Comparison of ENCODE assay signal across 28 cellular contexts in genomic region chr6:131717815-131718214, GRCh38. TPM values are rescaled to one million over a fixed set of nuclear protein-coding genes. Genes with fewer than 3 reads are reported as not detected.
"Had no signal": no experiment of that assay in that cellular context is flagged by ENCODE, and none has a peak within 500 bp of the region (broad histone marks: within the 10 kb centered on the region; RNA-seq: fewer than 3 reads in every experiment).

No MANE protein-coding gene starts in this region.

- DNase-seq: effector memory CD8-positive, alpha-beta T cell; esophagus squamous epithelium; foreskin melanocyte; heart left ventricle; hippocampal formation; kidney glomerular epithelial cell; mucosa of descending colon; naive thymus-derived CD8-positive, alpha-beta T cell; psoas muscle; sigmoid colon; stimulated activated CD4-positive, alpha-beta T cell treated with anti-CD3 and anti-CD28 coated beads, Interleukin-2, amount 100 ng/mL, for 24 hours; stimulated activated CD4-positive, alpha-beta T cell treated with anti-CD3 and anti-CD28 coated beads, Interleukin-4, amount 100 ng/mL, for 4 hours; stimulated activated naive B cell treated with anti-CD40 and anti-IgM and Interleukin-4, amounts not matched to agents 10 μg/mL and 1 μg/mL and 100 μg/mL, for 72 hours; stimulated activated naive CD8-positive, alpha-beta T cell treated with anti-CD3 and anti-CD28 coated beads, Interleukin-15, amount 100 ng/mL, for 72 hours; testis had no signal

- H3K36me3 ChIP-seq: esophagus squamous epithelium, heart left ventricle, neutrophil, sigmoid colon, tibial nerve had no signal

- H3K9me3 ChIP-seq: esophagus squamous epithelium, heart left ventricle, mucosa of descending colon, neutrophil, psoas muscle, sigmoid colon, testis, tibial nerve had no signal

- H3K4me3 ChIP-seq: esophagus squamous epithelium, heart left ventricle, mucosa of descending colon, psoas muscle, sigmoid colon, skin epidermis, testis, tibial nerve had no signal

- H3K27me3 ChIP-seq: esophagus squamous epithelium, heart left ventricle, neutrophil, sigmoid colon, testis, tibial nerve had no signal

- H3K27ac ChIP-seq: esophagus squamous epithelium, heart left ventricle, neutrophil, psoas muscle, sigmoid colon, skin epidermis, testis, tibial nerve had no signal

- H3K4me1 ChIP-seq: esophagus squamous epithelium, heart left ventricle, psoas muscle, sigmoid colon, testis, tibial nerve had no signal

- ATAC-seq: effector memory CD8-positive, alpha-beta T cell; heart left ventricle; left lobe of liver; mucosa of descending colon; naive thymus-derived CD8-positive, alpha-beta T cell; psoas muscle; stimulated activated naive B cell treated with anti-CD40 and anti-IgM and Interleukin-4, amounts not matched to agents 10 μg/mL and 1 μg/mL and 100 μg/mL, for 72 hours; stimulated activated naive CD8-positive, alpha-beta T cell treated with anti-CD3 and anti-CD28 coated beads, Interleukin-15, amount 100 ng/mL, for 72 hours had no signal

- FAIRE-seq: colon, islet of Langerhans had no signal

RNA-seq across cellular contexts. Expression of gene CTAGE9, which starts 7.0 kb away (rescaled TPM):
- total RNA-seq: epithelial cell of proximal tubule; esophagus squamous epithelium; glomerular endothelial cell; heart left ventricle; left lobe of liver; lower leg skin; mucosa of descending colon; naive thymus-derived CD8-positive, alpha-beta T cell; osteoblast; psoas muscle; sigmoid colon; subcutaneous adipose tissue; tibial nerve; urinary bladder had no signal
- polyA plus RNA-seq: heart left ventricle; naive thymus-derived CD8-positive, alpha-beta T cell; neural cell; psoas muscle; sigmoid colon; urinary bladder had no signal

RNA-seq across cellular contexts. Expression of gene OR2A4, which starts 16.6 kb away (rescaled TPM):
- total RNA-seq: epithelial cell of proximal tubule; glomerular endothelial cell; heart left ventricle; left lobe of liver; mucosa of descending colon; naive thymus-derived CD8-positive, alpha-beta T cell; osteoblast; tibial nerve; urinary bladder had no signal
- polyA plus RNA-seq: heart left ventricle; naive thymus-derived CD8-positive, alpha-beta T cell; neural cell; psoas muscle; sigmoid colon; urinary bladder had no signal
